16 cellular contexts compared by ENCODE assay signal in genomic region chr21:35375115-35375514, GRCh38.
DNase-seq lines count a peak whose midpoint lies in the region; ATAC-seq, FAIRE-seq and TF ChIP-seq lines count a peak whose summit lies in the region.
"Had no signal": no experiment of that assay in that cellular context is flagged by ENCODE, and none has a peak within 500 bp of the region (broad histone marks: within the 10 kb centered on the region; RNA-seq: fewer than 3 reads in every experiment).

No MANE protein-coding gene starts in this region.

- H3K27me3 Mint-ChIP-seq in astrocyte (ENCODE audit: low read depth, unreplicated experiment) = no peaks in the 10 kb centered on the region

- H2AFZ ChIP-seq in HepG2 (ENCODE audit: low read length) = no peak overlapping the region
- H2AFZ ChIP-seq in astrocyte (ENCODE audit: low read depth, low read length) = peak overlapping the region; percentile 5
- H2AFZ ChIP-seq in smooth muscle cell (ENCODE audit: low read depth) = no peak overlapping the region
- H2AFZ ChIP-seq: neural progenitor cell had no signal

- no TSS peak for BruUV-seq in HepG2 (replicated peaks; lab: Mats Ljungman, UMichigan)

- TF ChIP-seq EP300 in HepG2 (IDR thresholded peaks at IDR 0.05; ENCODE audit: low read depth in 2 of 2, low read length in 2 of 2) = no peak
- no peak for TF ChIP-seq EP300 in HepG2 (CRISPR knock-in tag; IDR thresholded peaks at IDR 0.05; ENCODE audit: borderline replicate concordance)

- H3K27ac Mint-ChIP-seq in astrocyte (ENCODE audit: unreplicated experiment) = peak overlapping the region; percentile 73
- H3K27ac Mint-ChIP-seq: activated B cell treated with CpG ODN at 0.5 μM for 24 hours, neural progenitor cell had no signal

- DNase-seq in HepG2 (ENCODE audit: low spot score) = no peak
- no peak for DNase-seq in right lobe of liver
- peak; percentile 85 for DNase-seq in astrocyte (ENCODE audit: low read depth)
- peak; percentile 85 to 86 for DNase-seq in foreskin fibroblast
- DNase-seq in smooth muscle cell (lab: John Stamatoyannopoulos, UW; ENCODE audit: unreplicated experiment) = no peak
- DNase-seq in HUDEP-2 (lab: John Stamatoyannopoulos, UW; ENCODE audit: unreplicated experiment in 76 of 76) = no peak
- DNase-seq in amniotic stem cell (lab: John Stamatoyannopoulos, UW) = no peak
- no peak for DNase-seq in NCI-H748 (lab: John Stamatoyannopoulos, UW; ENCODE audit: unreplicated experiment)
- DNase-seq: activated B cell treated with CpG ODN at 0.5 μM for 24 hours; activated naive CD4-positive, alpha-beta T cell; lower lobe of right lung; NCI-H1436 treated with DMSO at 0.1 percent for 48 hours; stimulated activated naive CD8-positive, alpha-beta T cell treated with anti-CD3 and anti-CD28 coated beads, Interleukin-15, Interleukin-2, amounts not matched to agents 100 U/mL and 50 U/mL, for 24 hours had no signal

- no peak for TF ChIP-seq POLR2A in HepG2 (IDR thresholded peaks at IDR 0.05; ENCODE audit: insufficient read depth in 1 of 2, low read depth in 2 of 2, low read length in 2 of 2)
- no peak for TF ChIP-seq POLR2A in right lobe of liver (IDR thresholded peaks at IDR 0.05)

- no peaks in the 10 kb centered on the region for H3K36me3 ChIP-seq in HepG2 (replicated peaks in 1 of 2; ENCODE audit: control insufficient read depth in 1 of 2, insufficient read depth in 2 of 2, low read length in 2 of 2)
- no peaks in the 10 kb centered on the region for H3K36me3 ChIP-seq in right lobe of liver
- no peaks in the 10 kb centered on the region for H3K36me3 ChIP-seq in astrocyte (ENCODE audit: insufficient read depth, low read length)
- H3K36me3 ChIP-seq in smooth muscle cell (ENCODE audit: low read depth) = no peaks in the 10 kb centered on the region
- H3K36me3 ChIP-seq: lower lobe of right lung, neural progenitor cell, vagina had no signal

- H3K4me1 ChIP-seq in HepG2 (ENCODE audit: insufficient read depth, low read length) (no peaks in the 10 kb centered on the region), right lobe of liver (no peaks in the 10 kb centered on the region), astrocyte (ENCODE audit: insufficient read depth, low read length) (peaks cover 20% of the 10 kb centered on the region), smooth muscle cell (ENCODE audit: low read depth) (no peaks in the 10 kb centered on the region)
- H3K4me1 ChIP-seq: lower lobe of right lung, neural progenitor cell, vagina had no signal

- POLR2A ChIA-PET in HepG2 (lab: Yijun Ruan, JAX) = no interaction called here

- FAIRE-seq in HepG2 (lab: Jason Lieb, UNC) (no peak), astrocyte (lab: Jason Lieb, UNC) (peak; percentile 98)
- FAIRE-seq: A204.1 had no signal

- H3K79me2 ChIP-seq in HepG2 (ENCODE audit: insufficient read depth, low read length) (no peaks in the 10 kb centered on the region), astrocyte (ENCODE audit: insufficient read depth, low read length) (no peaks in the 10 kb centered on the region), smooth muscle cell (ENCODE audit: low read depth) (no peaks in the 10 kb centered on the region)

- H3F3A ChIP-seq in smooth muscle cell (ENCODE audit: low read depth) = no peaks in the 10 kb centered on the region

- TF ChIP-seq CTCF in HepG2 (CRISPR knock-in tag; IDR thresholded peaks at IDR 0.05) = no peak
- no peak for TF ChIP-seq CTCF in right lobe of liver (IDR thresholded peaks at IDR 0.05)
- TF ChIP-seq CTCF in astrocyte (IDR thresholded peaks at IDR 0.05; ENCODE audit: insufficient read depth, low read depth, low read length) = no peak
- no peak for TF ChIP-seq CTCF in foreskin fibroblast (IDR thresholded peaks at IDR 0.05; ENCODE audit: low read depth, low read length)
- no peak for TF ChIP-seq CTCF in smooth muscle cell (IDR thresholded peaks at IDR 0.05; ENCODE audit: borderline replicate concordance, insufficient read depth, poor library complexity, severe bottlenecking)

- CTCF ChIA-PET in HepG2 (lab: Yijun Ruan, JAX; ENCODE audit: low intra/inter-chr PET ratio, low total read pairs) = no interaction called here

- H3K27me3 ChIP-seq in HepG2 (ENCODE audit: control insufficient read depth in 1 of 2, insufficient read depth in 2 of 2, low read length in 2 of 2) = no peaks in the 10 kb centered on the region
- no peaks in the 10 kb centered on the region for H3K27me3 ChIP-seq in right lobe of liver
- H3K27me3 ChIP-seq in astrocyte (ENCODE audit: insufficient read depth, low read length) = no peaks in the 10 kb centered on the region
- no peaks in the 10 kb centered on the region for H3K27me3 ChIP-seq in smooth muscle cell (ENCODE audit: low read depth)
- H3K27me3 ChIP-seq: neural progenitor cell, vagina had no signal

- ATAC-seq in HepG2 (no peak), right lobe of liver (no peak)
- ATAC-seq: lower lobe of right lung; stimulated activated naive CD8-positive, alpha-beta T cell treated with anti-CD3 and anti-CD28 coated beads, Interleukin-15, Interleukin-2, amounts not matched to agents 100 U/mL and 50 U/mL, for 24 hours had no signal

- peaks cover 33% of the 10 kb centered on the region for H3K4me1 Mint-ChIP-seq in astrocyte (ENCODE audit: low read depth, unreplicated experiment)
- H3K4me1 Mint-ChIP-seq: activated B cell treated with CpG ODN at 0.5 μM for 24 hours, neural progenitor cell had no signal

- H3K9me3 Mint-ChIP-seq in astrocyte (ENCODE audit: unreplicated experiment) = no peaks in the 10 kb centered on the region
- H3K9me3 Mint-ChIP-seq: activated B cell treated with CpG ODN at 0.5 μM for 24 hours, neural progenitor cell had no signal

- no peak overlapping the region for H3K4me3 Mint-ChIP-seq in astrocyte (ENCODE audit: unreplicated experiment)
- H3K4me3 Mint-ChIP-seq: activated B cell treated with CpG ODN at 0.5 μM for 24 hours, neural progenitor cell had no signal

- H3K9me3 ChIP-seq in HepG2 (ENCODE audit: low read length) = no peaks in the 10 kb centered on the region
- H3K9me3 ChIP-seq in right lobe of liver = no peaks in the 10 kb centered on the region
- H3K9me3 ChIP-seq in astrocyte (ENCODE audit: insufficient read depth, low read depth, low read length) = no peaks in the 10 kb centered on the region
- H3K9me3 ChIP-seq in smooth muscle cell (replicated peaks; ENCODE audit: low read depth) = no peaks in the 10 kb centered on the region
- H3K9me3 ChIP-seq: lower lobe of right lung, vagina had no signal

- H3K36me3 Mint-ChIP-seq in astrocyte (ENCODE audit: low read depth, unreplicated experiment) = no peaks in the 10 kb centered on the region
- H3K36me3 Mint-ChIP-seq: neural progenitor cell had no signal

- no peak overlapping the region for H3K4me2 ChIP-seq in HepG2 (ENCODE audit: low read depth, low read length)
- peak overlapping the region; percentile 19 for H3K4me2 ChIP-seq in astrocyte (ENCODE audit: low read length)
- peak overlapping the region; percentile 15 for H3K4me2 ChIP-seq in smooth muscle cell
- H3K4me2 ChIP-seq: neural progenitor cell had no signal

- H4K20me1 ChIP-seq in HepG2 (ENCODE audit: insufficient read depth, low read length) = no peaks in the 10 kb centered on the region
- H4K20me1 ChIP-seq in astrocyte (ENCODE audit: insufficient read depth, low read length) = no peaks in the 10 kb centered on the region
- no peaks in the 10 kb centered on the region for H4K20me1 ChIP-seq in smooth muscle cell (ENCODE audit: low read depth)

- H3K27ac ChIP-seq in HepG2 (ENCODE audit: extremely low read length, insufficient read depth, low read length) (no peak overlapping the region), right lobe of liver (no peak overlapping the region), astrocyte (ENCODE audit: low read depth, low read length) (no peak overlapping the region), smooth muscle cell (ENCODE audit: low read depth) (peak overlapping the region; percentile 50)
- H3K27ac ChIP-seq: lower lobe of right lung, neural progenitor cell, vagina had no signal

- in situ Hi-C loops in HepG2 (cut with HindIII; ENCODE audit: extremely low pct_ligation_motif_present, low pct_unique_long_range_greater_than_20kb) = no loop called here

- H3K4me3 ChIP-seq in HepG2 (replicated peaks in 1 of 3; ENCODE audit: insufficient read depth in 1 of 3, low read depth in 2 of 3, low read length in 3 of 3) (no peak overlapping the region), right lobe of liver (no peak overlapping the region), astrocyte (ENCODE audit: insufficient read depth, low read depth, low read length) (no peak overlapping the region), foreskin fibroblast (ENCODE audit: low read depth in 1 of 2, low read length in 2 of 2) (no peak overlapping the region), smooth muscle cell (no peak overlapping the region)
- H3K4me3 ChIP-seq: lower lobe of right lung, neural progenitor cell, vagina had no signal

- WGBS in HepG2 (ENCODE audit: low lambda C conversion rate) = 90% methylated on average over 1 of the region's 1 CpG
- WGBS in right lobe of liver (ENCODE audit: insufficient coverage, low coverage, low lambda C conversion rate, missing lambda C conversion rate) = 100% methylated on average over 1 of the region's 1 CpG
- WGBS in smooth muscle cell (ENCODE audit: low lambda C conversion rate) = 72% methylated on average over 1 of the region's 1 CpG

- H3K9ac ChIP-seq in HepG2 (ENCODE audit: insufficient read depth, low read depth, low read length) = no peak overlapping the region
- no peak overlapping the region for H3K9ac ChIP-seq in astrocyte (ENCODE audit: low read length)
- no peak overlapping the region for H3K9ac ChIP-seq in smooth muscle cell (ENCODE audit: low read depth)
- H3K9ac ChIP-seq: neural progenitor cell had no signal

- TF ChIP-seq RAD21 in HepG2 (CRISPR knock-in tag; IDR thresholded peaks at IDR 0.05) = no peak

- intact Hi-C loops in HepG2 (cut with micrococcal nuclease; ENCODE audit: unreplicated experiment) (no loop called here), right lobe of liver (cut with DNase I) (no loop called here)

TF ChIP-seq in HepG2, 621 proteins besides CTCF, POLR2A, EP300 and RAD21:
- TF ChIP-seq TEAD3 (CRISPR knock-in tag; optimal IDR thresholded peaks at IDR 0.05; ENCODE audit: borderline replicate concordance) = no peak
- TF ChIP-seq KAT2B (IDR thresholded peaks at IDR 0.05; ENCODE audit: borderline replicate concordance, low read depth, low read length) = no peak
- TF ChIP-seq TEAD2 (CRISPR knock-in tag; IDR thresholded peaks at IDR 0.05) = no peak
- TF ChIP-seq ARID2 (CRISPR knock-in tag; IDR thresholded peaks at IDR 0.05; ENCODE audit: borderline replicate concordance) = no peak
- TF ChIP-seq CEBPB (IDR thresholded peaks at IDR 0.05; ENCODE audit: borderline replicate concordance, low read depth, low read length) = peak; percentile 26; the same call in 1 of the 2 replicates
- no peak for TF ChIP-seq DPF2 (CRISPR knock-in tag; IDR thresholded peaks at IDR 0.05; ENCODE audit: borderline replicate concordance, low read depth)

Comparison
In these comparisons a context has a peak if more than half of its experiments do, and no peak if none do; other contexts are left out.
1. DNase-seq: peak in astrocyte (single experiment) and foreskin fibroblast (2 of 2); none in HepG2 (single experiment), right lobe of liver (0 of 3), smooth muscle cell (single experiment), HUDEP-2 (0 of 76), amniotic stem cell (single experiment) and NCI-H748 (single experiment).